Comparison of ENCODE assay signal across 24 cellular contexts in genomic region chr2:16398487-16399043, GRCh38.
A peak's percentile ranks its signal among the peaks of the same experiment; 100 is the strongest.
DNase-seq lines count a peak whose midpoint lies in the region; ATAC-seq, FAIRE-seq and TF ChIP-seq lines count a peak whose summit lies in the region.
"Had no signal": no experiment of that assay in that cellular context is flagged by ENCODE, and none has a peak within 500 bp of the region (broad histone marks: within the 10 kb centered on the region; RNA-seq: fewer than 3 reads in every experiment).

No MANE protein-coding gene starts in this region.

- ATAC-seq in HepG2 = no peak
- no peak for ATAC-seq in right lobe of liver
- ATAC-seq in naive thymus-derived CD4-positive, alpha-beta T cell = no peak
- ATAC-seq: HCT116 had no signal

- no TSS peak for BruUV-seq in HepG2 (replicated peaks; lab: Mats Ljungman, UMichigan)

- no peaks in the 10 kb centered on the region for H3K4me1 Mint-ChIP-seq in naive thymus-derived CD4-positive, alpha-beta T cell
- H3K4me1 Mint-ChIP-seq: CD8-positive, alpha-beta memory T cell had no signal

- no peak overlapping the region for H3K4me3 Mint-ChIP-seq in naive thymus-derived CD4-positive, alpha-beta T cell
- H3K4me3 Mint-ChIP-seq: CD8-positive, alpha-beta memory T cell; HFFc6 had no signal

- H3K4me2 ChIP-seq in HepG2 (ENCODE audit: low read depth, low read length) (no peak overlapping the region), neuronal stem cell (ENCODE audit: insufficient read depth, low read length, poor library complexity, severe bottlenecking) (no peak overlapping the region)
- H3K4me2 ChIP-seq: BLaER1 treated with 17β-estradiol and CSF1 and Interleukin-3, amounts not matched to agents 10 nM and 100 nM; KMS-11 had no signal

- no peak overlapping the region for H2BK15ac ChIP-seq in neuronal stem cell (ENCODE audit: low read length)

- CTCF ChIA-PET in HepG2 (lab: Yijun Ruan, JAX; ENCODE audit: low intra/inter-chr PET ratio, low total read pairs) = no interaction called here
- CTCF ChIA-PET in naive thymus-derived CD4-positive, alpha-beta T cell (lab: Charles Lee) = no interaction called here

- DNase-seq in HepG2 (ENCODE audit: low spot score) (no peak), right lobe of liver (no peak), foreskin melanocyte (peak; percentile 22), neuronal stem cell (ENCODE audit: low spot score) (no peak), GOT3 (lab: John Stamatoyannopoulos, UW) (no peak), HT-29 (ENCODE audit: low spot score) (no peak)
- no peak for DNase-seq in naive thymus-derived CD4-positive, alpha-beta T cell
- DNase-seq: CD8-positive, alpha-beta memory T cell; COR-L47; DMS153; DMS79; GDM1; GM23248; H7; HFFc6 had no signal

- H3K9me3 ChIP-seq in HepG2 (ENCODE audit: low read length) = no peaks in the 10 kb centered on the region
- no peaks in the 10 kb centered on the region for H3K9me3 ChIP-seq in right lobe of liver
- H3K9me3 ChIP-seq in neuronal stem cell (replicated peaks in 1 of 2; ENCODE audit: control insufficient read depth in 2 of 2, insufficient read depth in 1 of 2, low read depth in 1 of 2, low read length in 2 of 2) = no peaks in the 10 kb centered on the region
- H3K9me3 ChIP-seq in naive thymus-derived CD4-positive, alpha-beta T cell (ENCODE audit: control insufficient read depth in 2 of 3, low read length in 3 of 3) = no peaks in the 10 kb centered on the region
- H3K9me3 ChIP-seq: BLaER1 treated with 17β-estradiol and CSF1 and Interleukin-3, amounts not matched to agents 10 nM and 100 nM had no signal

- H3K27ac ChIP-seq in HepG2 (ENCODE audit: extremely low read length, insufficient read depth, low read length) (no peak overlapping the region), right lobe of liver (no peak overlapping the region), neuronal stem cell (replicated peaks; ENCODE audit: low read length) (no peak overlapping the region)
- no peak overlapping the region for H3K27ac ChIP-seq in naive thymus-derived CD4-positive, alpha-beta T cell (ENCODE audit: low read depth, low read length)
- H3K27ac ChIP-seq: 22Rv1; BLaER1 treated with 17β-estradiol and CSF1 and Interleukin-3, amounts not matched to agents 10 nM and 100 nM; GM23248; HL-60; KMS-11 had no signal

- no peak overlapping the region for H3K14ac ChIP-seq in neuronal stem cell (ENCODE audit: low read length)

- peaks cover 0 to 5% (median 0%) of the 10 kb centered on the region in 11 donors for H3K9me3 Mint-ChIP-seq in naive thymus-derived CD4-positive, alpha-beta T cell

- H2AK5ac ChIP-seq in neuronal stem cell (ENCODE audit: low read depth, low read length) = no peak overlapping the region

- H3K79me2 ChIP-seq in HepG2 (ENCODE audit: insufficient read depth, low read length) = no peaks in the 10 kb centered on the region

- H3K9ac ChIP-seq in HepG2 (ENCODE audit: insufficient read depth, low read depth, low read length) = no peak overlapping the region
- H3K9ac ChIP-seq in neuronal stem cell (ENCODE audit: low read depth, low read length, poor library complexity) = no peak overlapping the region
- H3K9ac ChIP-seq: BLaER1 treated with 17β-estradiol and CSF1 and Interleukin-3, amounts not matched to agents 10 nM and 100 nM; GM23248; KMS-11 had no signal

- TF ChIP-seq POLR2A in HepG2 (IDR thresholded peaks at IDR 0.05; ENCODE audit: insufficient read depth in 1 of 2, low read depth in 2 of 2, low read length in 2 of 2) (no peak), right lobe of liver (IDR thresholded peaks at IDR 0.05) (no peak)

- in situ Hi-C loops in HepG2 (cut with HindIII; ENCODE audit: extremely low pct_ligation_motif_present, low pct_unique_long_range_greater_than_20kb) = no loop called here

- H4K91ac ChIP-seq in neuronal stem cell (ENCODE audit: low read depth, low read length, poor library complexity) = no peak overlapping the region

- H3K4me3 ChIP-seq in HepG2 (replicated peaks in 1 of 3; ENCODE audit: insufficient read depth in 1 of 3, low read depth in 2 of 3, low read length in 3 of 3) = no peak overlapping the region
- no peak overlapping the region for H3K4me3 ChIP-seq in right lobe of liver
- no peak overlapping the region for H3K4me3 ChIP-seq in neuronal stem cell (ENCODE audit: low read length in 2 of 2)
- no peak overlapping the region for H3K4me3 ChIP-seq in naive thymus-derived CD4-positive, alpha-beta T cell (ENCODE audit: low read length)
- H3K4me3 ChIP-seq: BLaER1 treated with 17β-estradiol and CSF1 and Interleukin-3, amounts not matched to agents 10 nM and 100 nM; GM23248 had no signal

- H3K36me3 ChIP-seq in HepG2 (replicated peaks in 1 of 2; ENCODE audit: control insufficient read depth in 1 of 2, insufficient read depth in 2 of 2, low read length in 2 of 2) = no peaks in the 10 kb centered on the region
- H3K36me3 ChIP-seq in right lobe of liver = no peaks in the 10 kb centered on the region
- H3K36me3 ChIP-seq in neuronal stem cell (replicated peaks in 1 of 2; ENCODE audit: control insufficient read depth in 2 of 2, insufficient read depth in 2 of 2, low read length in 2 of 2) = peaks cover 0 to 2% of the 10 kb centered on the region in 2 donors
- H3K36me3 ChIP-seq in naive thymus-derived CD4-positive, alpha-beta T cell (ENCODE audit: control insufficient read depth in 2 of 3, insufficient read depth in 3 of 3, low read length in 3 of 3) = no peaks in the 10 kb centered on the region
- H3K36me3 ChIP-seq: BLaER1 treated with 17β-estradiol and CSF1 and Interleukin-3, amounts not matched to agents 10 nM and 100 nM had no signal

- no peak overlapping the region for H2BK5ac ChIP-seq in neuronal stem cell (ENCODE audit: low read length)

- TF ChIP-seq CTCF in HepG2 (CRISPR knock-in tag; IDR thresholded peaks at IDR 0.05) = no peak
- TF ChIP-seq CTCF in right lobe of liver (IDR thresholded peaks at IDR 0.05) = no peak

- WGBS in HepG2 (ENCODE audit: low lambda C conversion rate) = 80% methylated on average over 2 of the region's 2 CpGs
- 90% methylated on average over 2 of the region's 2 CpGs for WGBS in right lobe of liver (ENCODE audit: insufficient coverage, low coverage, low lambda C conversion rate, missing lambda C conversion rate)
- no CpG with 5 or more reads among the region's 2 CpGs for WGBS in neuronal stem cell (ENCODE audit: extremely low coverage in 2 of 2, insufficient read length in 2 of 2, insufficient replicate concordance in 1 of 2), 2 donors

- H4K8ac ChIP-seq in neuronal stem cell (ENCODE audit: low read depth, low read length) = no peak overlapping the region

- H3K4ac ChIP-seq in neuronal stem cell (ENCODE audit: low read length) = no peak overlapping the region

- no peaks in the 10 kb centered on the region for H3K36me3 Mint-ChIP-seq in naive thymus-derived CD4-positive, alpha-beta T cell
- H3K36me3 Mint-ChIP-seq: CD8-positive, alpha-beta memory T cell had no signal

- H3K23ac ChIP-seq in neuronal stem cell (ENCODE audit: low read depth, low read length, poor library complexity) = no peak overlapping the region

- H3K79me1 ChIP-seq in neuronal stem cell (ENCODE audit: low read depth, low read length) = no peaks in the 10 kb centered on the region

- H3K4me1 ChIP-seq in HepG2 (ENCODE audit: insufficient read depth, low read length) (peaks cover 16% of the 10 kb centered on the region), right lobe of liver (no peaks in the 10 kb centered on the region), neuronal stem cell (ENCODE audit: control insufficient read depth in 2 of 2, insufficient read depth in 1 of 2, low read depth in 1 of 2, low read length in 2 of 2) (peaks cover 8 to 12% of the 10 kb centered on the region in 2 donors)
- no peaks in the 10 kb centered on the region for H3K4me1 ChIP-seq in naive thymus-derived CD4-positive, alpha-beta T cell (ENCODE audit: control insufficient read depth in 2 of 2, insufficient read depth in 2 of 2, low read length in 2 of 2)

- H3K27me3 ChIP-seq in HepG2 (ENCODE audit: control insufficient read depth in 1 of 2, insufficient read depth in 2 of 2, low read length in 2 of 2) (no peaks in the 10 kb centered on the region), right lobe of liver (no peaks in the 10 kb centered on the region), neuronal stem cell (ENCODE audit: control insufficient read depth in 3 of 3, insufficient read depth in 3 of 3, low read depth in 1 of 3, low read length in 3 of 3) (peaks cover 0 to 2% (median 0%) of the 10 kb centered on the region in 3 experiments)
- H3K27me3 ChIP-seq in naive thymus-derived CD4-positive, alpha-beta T cell (ENCODE audit: control insufficient read depth in 2 of 2, insufficient read depth in 2 of 2, low read length in 2 of 2) = no peaks in the 10 kb centered on the region
- H3K27me3 ChIP-seq: BLaER1 treated with 17β-estradiol and CSF1 and Interleukin-3, amounts not matched to agents 10 nM and 100 nM had no signal

- POLR2A ChIA-PET in HepG2 (lab: Yijun Ruan, JAX) = no interaction called here
- POLR2A ChIA-PET in naive thymus-derived CD4-positive, alpha-beta T cell (lab: Charles Lee) = no interaction called here

- H2BK120ac ChIP-seq in neuronal stem cell (ENCODE audit: low read depth, low read length) = no peak overlapping the region

- TF ChIP-seq EP300 in HepG2 (IDR thresholded peaks at IDR 0.05; ENCODE audit: low read depth in 2 of 2, low read length in 2 of 2) = no peak
- no peak for TF ChIP-seq EP300 in HepG2 (CRISPR knock-in tag; IDR thresholded peaks at IDR 0.05; ENCODE audit: borderline replicate concordance)

- H3K27ac Mint-ChIP-seq in naive thymus-derived CD4-positive, alpha-beta T cell = no peak overlapping the region
- H3K27ac Mint-ChIP-seq: CD8-positive, alpha-beta memory T cell; HFFc6 had no signal

- H2BK12ac ChIP-seq in neuronal stem cell (ENCODE audit: low read length) = no peak overlapping the region

- intact Hi-C loops in HepG2 (cut with micrococcal nuclease; ENCODE audit: unreplicated experiment) (no loop called here), right lobe of liver (cut with DNase I) (no loop called here)
- intact Hi-C loops in naive thymus-derived CD4-positive, alpha-beta T cell (cut with micrococcal nuclease) = no loop called here

- no peak for FAIRE-seq in HepG2 (lab: Jason Lieb, UNC)
- FAIRE-seq: D721Med, GM12892, GM18507, HTR-8/SVneo had no signal

- H4K20me1 ChIP-seq in HepG2 (ENCODE audit: insufficient read depth, low read length) = no peaks in the 10 kb centered on the region
- H4K20me1 ChIP-seq: BLaER1 treated with 17β-estradiol and CSF1 and Interleukin-3, amounts not matched to agents 10 nM and 100 nM had no signal

- TF ChIP-seq RAD21 in HepG2 (CRISPR knock-in tag; IDR thresholded peaks at IDR 0.05) = no peak

- peaks cover 0 to 3% (median 0%) of the 10 kb centered on the region in 5 donors for H3K27me3 Mint-ChIP-seq in naive thymus-derived CD4-positive, alpha-beta T cell
- H3K27me3 Mint-ChIP-seq: CD8-positive, alpha-beta memory T cell had no signal

- H3K18ac ChIP-seq in neuronal stem cell (ENCODE audit: low read length) = no peak overlapping the region

- H2AFZ ChIP-seq in HepG2 (ENCODE audit: low read length) (no peak overlapping the region), neuronal stem cell (ENCODE audit: low read length) (peak overlapping the region; percentile 15)
- H2AFZ ChIP-seq: GM23248 had no signal

TF ChIP-seq in HepG2, 621 proteins besides CTCF, POLR2A, EP300 and RAD21 (continues in another document):
- TF ChIP-seq ZNF432 (CRISPR knock-in tag; IDR thresholded peaks at IDR 0.05; ENCODE audit: borderline replicate concordance) (no peak), MAFK (conservative IDR thresholded peaks at IDR 0.05 in 1 of 2, IDR thresholded peaks at IDR 0.05 in 1 of 2; ENCODE audit: low read length in 2 of 2) (peak; percentile 95 to 97), EED (CRISPR knock-in tag; IDR thresholded peaks at IDR 0.05) (no peak)
